ENCODE assay signal across 16 cellular contexts in the genomic region with DNA sequence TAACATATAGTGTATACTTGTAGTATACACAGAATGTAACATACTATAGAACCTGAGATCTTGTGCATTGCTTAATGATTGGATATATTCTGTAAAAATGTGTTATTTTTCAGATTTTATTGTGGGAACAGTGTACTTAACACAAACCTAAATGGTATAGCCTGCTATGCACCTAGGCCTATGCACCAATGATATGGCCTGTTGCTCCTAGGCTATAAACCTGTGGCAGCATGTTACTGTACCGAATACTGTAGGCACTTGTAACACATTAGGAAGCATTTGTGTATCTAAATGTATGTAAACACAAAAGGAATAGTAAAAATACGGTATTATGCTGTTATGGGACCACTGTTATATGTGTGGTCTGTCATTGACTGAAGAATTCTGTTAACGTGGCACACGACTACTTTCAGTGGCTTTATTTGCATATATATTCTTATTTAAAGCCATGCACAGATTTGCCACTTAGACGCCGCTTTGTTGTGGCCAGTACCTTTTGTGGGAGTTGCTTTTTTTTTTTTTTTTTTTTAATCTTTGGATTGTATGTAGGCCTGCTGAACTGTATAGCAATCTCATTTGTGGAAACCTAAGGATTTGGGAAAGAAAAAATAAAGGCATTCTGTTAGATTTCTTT. TPM values are rescaled to one million over a fixed set of nuclear protein-coding genes. Genes with fewer than 3 reads are reported as not detected.
DNase-seq lines count a peak whose midpoint lies in the region; ATAC-seq and TF ChIP-seq lines count a peak whose summit lies in the region.
"Had no signal": no experiment of that assay in that cellular context is flagged by ENCODE, and none has a peak within 500 bp of the region (broad histone marks: within the 10 kb centered on the region; RNA-seq: fewer than 3 reads in every experiment).

No MANE protein-coding gene starts in this region.

- no peak for TF ChIP-seq CTCF in activated B cell treated with CpG ODN at 0.5 μM for 24 hours (IDR thresholded peaks at IDR 0.05)

- no peak for DNase-seq in stimulated activated naive CD8-positive, alpha-beta T cell treated with anti-CD3 and anti-CD28 coated beads, Interleukin-15, amount 100 ng/mL, for 72 hours
- DNase-seq in stimulated activated naive CD8-positive, alpha-beta T cell treated with anti-CD3 and anti-CD28 coated beads, Interleukin-15, Interleukin-2, amounts not matched to agents 100 U/mL and 50 U/mL, for 24 hours: no peak
- DNase-seq in activated B cell treated with CpG ODN at 0.5 μM for 24 hours: no peak
- DNase-seq in putamen (ENCODE audit: low spot score): no peak
- DNase-seq in activated gamma-delta T cell (lab: John Stamatoyannopoulos, UW): no peak
- DNase-seq: activated CD8-positive, alpha-beta memory T cell treated with anti-CD3 and anti-CD28 coated beads, Interleukin-2, amount 50 U/mL, for 48 hours; endodermal cell; MV-4-11; NCI-H2171; nephron progenitor cell; T-helper 2 cell; testis had no signal

- intact Hi-C loops in activated B cell treated with CpG ODN at 0.5 μM for 24 hours (cut with micrococcal nuclease): no loop called here

- H3K4me1 Mint-ChIP-seq in stimulated activated naive CD8-positive, alpha-beta T cell treated with anti-CD3 and anti-CD28 coated beads, Interleukin-15, amount 100 ng/mL, for 72 hours: peaks cover 72% of the 10 kb centered on the region
- H3K4me1 Mint-ChIP-seq in activated B cell treated with CpG ODN at 0.5 μM for 24 hours: peaks cover 88% of the 10 kb centered on the region

- H3K9me3 Mint-ChIP-seq in stimulated activated naive CD8-positive, alpha-beta T cell treated with anti-CD3 and anti-CD28 coated beads, Interleukin-15, amount 100 ng/mL, for 72 hours: no peaks in the 10 kb centered on the region
- H3K9me3 Mint-ChIP-seq in activated B cell treated with CpG ODN at 0.5 μM for 24 hours: no peaks in the 10 kb centered on the region
- H3K9me3 Mint-ChIP-seq: central memory CD8-positive, alpha-beta T cell; endodermal cell had no signal

- H3K27me3 Mint-ChIP-seq in stimulated activated naive CD8-positive, alpha-beta T cell treated with anti-CD3 and anti-CD28 coated beads, Interleukin-15, amount 100 ng/mL, for 72 hours: no peaks in the 10 kb centered on the region
- H3K27me3 Mint-ChIP-seq in activated B cell treated with CpG ODN at 0.5 μM for 24 hours: no peaks in the 10 kb centered on the region
- H3K27me3 Mint-ChIP-seq: central memory CD8-positive, alpha-beta T cell had no signal

- POLR2A ChIA-PET in activated B cell treated with CpG ODN at 0.5 μM for 24 hours (lab: Charles Lee): no interaction called here

- CTCF ChIA-PET in activated B cell treated with CpG ODN at 0.5 μM for 24 hours (lab: Charles Lee): no interaction called here

- no peak overlapping the region for H3K4me3 Mint-ChIP-seq in stimulated activated naive CD8-positive, alpha-beta T cell treated with anti-CD3 and anti-CD28 coated beads, Interleukin-15, amount 100 ng/mL, for 72 hours
- H3K4me3 Mint-ChIP-seq in activated B cell treated with CpG ODN at 0.5 μM for 24 hours: no peak overlapping the region
- H3K4me3 Mint-ChIP-seq: endodermal cell, nephron progenitor cell had no signal

- peaks cover 18% of the 10 kb centered on the region for H3K36me3 Mint-ChIP-seq in activated B cell treated with CpG ODN at 0.5 μM for 24 hours (ENCODE audit: low read depth)

- H3K27ac Mint-ChIP-seq in stimulated activated naive CD8-positive, alpha-beta T cell treated with anti-CD3 and anti-CD28 coated beads, Interleukin-15, amount 100 ng/mL, for 72 hours: no peak overlapping the region
- no peak overlapping the region for H3K27ac Mint-ChIP-seq in activated B cell treated with CpG ODN at 0.5 μM for 24 hours
- H3K27ac Mint-ChIP-seq: nephron progenitor cell had no signal

- peak; percentile 49 for ATAC-seq in stimulated activated naive CD8-positive, alpha-beta T cell treated with anti-CD3 and anti-CD28 coated beads, Interleukin-15, amount 100 ng/mL, for 72 hours
- ATAC-seq in stimulated activated naive CD8-positive, alpha-beta T cell treated with anti-CD3 and anti-CD28 coated beads, Interleukin-15, Interleukin-2, amounts not matched to agents 100 U/mL and 50 U/mL, for 24 hours: no peak
- ATAC-seq in HG02870 (IDR thresholded peaks at IDR 0.05; ENCODE audit: unreplicated experiment) (peak; percentile 42), activated B cell treated with CpG ODN at 0.5 μM for 24 hours (ENCODE audit: low read depth) (peak; percentile 34), GM21526 (IDR thresholded peaks at IDR 0.05; ENCODE audit: low FRiP score, unreplicated experiment) (no peak), HG03442 (IDR thresholded peaks at IDR 0.05; ENCODE audit: unreplicated experiment) (no peak)

RNA-seq across cellular contexts. Expression of a gene that starts 7.4 kb away (rescaled TPM):
- total RNA-seq in activated B cell treated with CpG ODN at 0.5 μM for 24 hours: 205 and 255 TPM in 2 replicates

Comparison
In these comparisons a context has a peak if more than half of its experiments do, and no peak if none do; other contexts are left out.
1. ATAC-seq: peak in stimulated activated naive CD8-positive, alpha-beta T cell treated with anti-CD3 and anti-CD28 coated beads, Interleukin-15, amount 100 ng/mL, for 72 hours (single experiment), HG02870 (single experiment) and activated B cell treated with CpG ODN at 0.5 μM for 24 hours (single experiment); none in stimulated activated naive CD8-positive, alpha-beta T cell treated with anti-CD3 and anti-CD28 coated beads, Interleukin-15, Interleukin-2, amounts not matched to agents 100 U/mL and 50 U/mL, for 24 hours (single experiment), GM21526 (single experiment) and HG03442 (single experiment).